Comparison of ENCODE assay signal across 22 cellular contexts in the genomic region with DNA sequence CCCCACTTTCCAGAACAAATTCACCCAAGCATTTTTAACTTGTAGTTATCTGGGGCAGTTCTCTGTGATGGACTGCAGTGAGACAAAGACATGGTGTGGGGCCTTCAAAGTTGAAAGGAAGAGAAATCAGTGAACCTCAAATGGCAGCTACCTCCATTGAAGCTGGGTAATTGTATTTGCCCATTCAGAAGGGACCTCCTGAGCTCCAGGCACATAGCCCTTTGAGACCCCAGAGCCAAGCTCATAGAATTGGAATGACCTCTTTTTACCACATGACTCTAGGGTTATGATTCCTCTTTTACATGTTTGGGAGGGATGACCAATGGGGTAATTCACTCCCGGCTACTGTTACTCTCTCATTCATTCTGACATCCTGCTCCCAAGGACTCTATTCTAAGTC.
A peak's percentile ranks its signal among the peaks of the same experiment; 100 is the strongest.
DNase-seq lines count a peak whose midpoint lies in the region; ATAC-seq and TF ChIP-seq lines count a peak whose summit lies in the region.
"Had no signal": no experiment of that assay in that cellular context is flagged by ENCODE, and none has a peak within 500 bp of the region (broad histone marks: within the 10 kb centered on the region; RNA-seq: fewer than 3 reads in every experiment).

No MANE protein-coding gene starts in this region.

- H3K4me2 ChIP-seq in H9 (ENCODE audit: insufficient read depth, insufficient read length, low read length) (no peak overlapping the region), neuronal stem cell (ENCODE audit: insufficient read depth, low read length, poor library complexity, severe bottlenecking) (no peak overlapping the region)
- H3K4me2 ChIP-seq: BLaER1 had no signal

- no peak overlapping the region for H2AK5ac ChIP-seq in H9 (ENCODE audit: insufficient read length, low read length)
- no peak overlapping the region for H2AK5ac ChIP-seq in neuronal stem cell (ENCODE audit: low read depth, low read length)

- H3K27ac ChIP-seq in H9 (ENCODE audit: insufficient read length, low read depth, low read length) = no peak overlapping the region
- peak overlapping the region; percentile 51; the same call in 1 of the 2 replicates for H3K27ac ChIP-seq in SK-N-MC
- peak overlapping the region; percentile 3 for H3K27ac ChIP-seq in endodermal cell (ENCODE audit: low read depth, low read length)
- peak overlapping the region; percentile 58 for H3K27ac ChIP-seq in neuronal stem cell (replicated peaks; ENCODE audit: low read length)
- H3K27ac ChIP-seq in CD4-positive, alpha-beta memory T cell (ENCODE audit: low read depth, low read length) = no peak overlapping the region
- H3K27ac ChIP-seq: 22Rv1, BLaER1, C4-2B, GM23248 had no signal

- no peaks in the 10 kb centered on the region for H3K4me1 ChIP-seq in H9 (ENCODE audit: insufficient read depth, low read length)
- no peaks in the 10 kb centered on the region for H3K4me1 ChIP-seq in endodermal cell (ENCODE audit: control insufficient read depth, insufficient read depth, low read length)
- H3K4me1 ChIP-seq in neuronal stem cell (ENCODE audit: control insufficient read depth in 2 of 2, insufficient read depth in 1 of 2, low read depth in 1 of 2, low read length in 2 of 2) = peaks cover 5 to 38% of the 10 kb centered on the region in 2 donors
- H3K4me1 ChIP-seq in CD4-positive, alpha-beta memory T cell (ENCODE audit: insufficient read depth, low read length) = no peaks in the 10 kb centered on the region
- H3K4me1 ChIP-seq: BLaER1 had no signal

- no peaks in the 10 kb centered on the region for H3K79me1 ChIP-seq in H9 (ENCODE audit: insufficient read depth, low read depth, low read length, poor library complexity, severe bottlenecking)
- H3K79me1 ChIP-seq in neuronal stem cell (ENCODE audit: low read depth, low read length) = no peaks in the 10 kb centered on the region

- H3K36me3 Mint-ChIP-seq in H9 (ENCODE audit: insufficient read depth in 1 of 3, low read depth in 3 of 3) (no peaks in the 10 kb centered on the region), endodermal cell (ENCODE audit: low read depth) (no peaks in the 10 kb centered on the region)
- H3K36me3 Mint-ChIP-seq in activated CD8-positive, alpha-beta T cell treated with anti-CD3 and anti-CD28 coated beads, Interleukin-2, amount 10 ng/mL, durations not matched to agents 7 days and 5 days (ENCODE audit: low read depth) = no peaks in the 10 kb centered on the region
- H3K36me3 Mint-ChIP-seq in CD4-positive, alpha-beta memory T cell = no peaks in the 10 kb centered on the region
- H3K36me3 Mint-ChIP-seq: CD4-positive, CD25-positive, alpha-beta regulatory T cell; CD8-positive, alpha-beta memory T cell had no signal

- H2BK5ac ChIP-seq in H9 (ENCODE audit: insufficient read length, low read length) (no peak overlapping the region), neuronal stem cell (ENCODE audit: low read length) (no peak overlapping the region)

- POLR2A ChIA-PET in activated CD8-positive, alpha-beta T cell treated with anti-CD3 and anti-CD28 coated beads, Interleukin-2, amount 10 ng/mL, durations not matched to agents 7 days and 5 days (lab: Charles Lee) = no interaction called here
- POLR2A ChIA-PET in CD4-positive, alpha-beta memory T cell (lab: Charles Lee; ENCODE audit: partially characterized antibody) = no interaction called here

- H3K9me3 Mint-ChIP-seq in H9 (no peaks in the 10 kb centered on the region), endodermal cell (no peaks in the 10 kb centered on the region)
- no peaks in the 10 kb centered on the region for H3K9me3 Mint-ChIP-seq in activated CD8-positive, alpha-beta T cell treated with anti-CD3 and anti-CD28 coated beads, Interleukin-2, amount 10 ng/mL, durations not matched to agents 7 days and 5 days (ENCODE audit: insufficient read depth)
- H3K9me3 Mint-ChIP-seq in CD4-positive, alpha-beta memory T cell = no peaks in the 10 kb centered on the region
- H3K9me3 Mint-ChIP-seq: CD8-positive, alpha-beta memory T cell had no signal

- no peaks in the 10 kb centered on the region for H3K79me2 ChIP-seq in H9 (ENCODE audit: insufficient read depth, low read length)

- H3K27me3 Mint-ChIP-seq in H9 (ENCODE audit: low read depth) = no peaks in the 10 kb centered on the region
- no peaks in the 10 kb centered on the region for H3K27me3 Mint-ChIP-seq in endodermal cell (ENCODE audit: insufficient read depth)
- peaks cover 2% of the 10 kb centered on the region for H3K27me3 Mint-ChIP-seq in activated CD8-positive, alpha-beta T cell treated with anti-CD3 and anti-CD28 coated beads, Interleukin-2, amount 10 ng/mL, durations not matched to agents 7 days and 5 days (ENCODE audit: low read depth)
- H3K27me3 Mint-ChIP-seq in CD4-positive, alpha-beta memory T cell = no peaks in the 10 kb centered on the region
- H3K27me3 Mint-ChIP-seq: B cell; CD4-positive, CD25-positive, alpha-beta regulatory T cell; CD8-positive, alpha-beta memory T cell had no signal

- intact Hi-C loops in Right ventricle myocardium inferior (cut with DNase I) = no loop called here
- intact Hi-C loops in CD4-positive, alpha-beta memory T cell (cut with micrococcal nuclease) = no loop called here

- H3K14ac ChIP-seq in H9 (ENCODE audit: insufficient read depth, low read length) (no peak overlapping the region), neuronal stem cell (ENCODE audit: low read length) (no peak overlapping the region)

- H3K4me1 Mint-ChIP-seq in H9 = no peaks in the 10 kb centered on the region; a peak in 1 of 4 replicates
- H3K4me1 Mint-ChIP-seq in endodermal cell = peaks cover 3% of the 10 kb centered on the region
- H3K4me1 Mint-ChIP-seq in activated CD8-positive, alpha-beta T cell treated with anti-CD3 and anti-CD28 coated beads, Interleukin-2, amount 10 ng/mL, durations not matched to agents 7 days and 5 days (ENCODE audit: low read depth) = no peaks in the 10 kb centered on the region
- H3K4me1 Mint-ChIP-seq in CD4-positive, alpha-beta memory T cell = no peaks in the 10 kb centered on the region
- H3K4me1 Mint-ChIP-seq: B cell; CD4-positive, CD25-positive, alpha-beta regulatory T cell; CD8-positive, alpha-beta memory T cell had no signal

- no peak for DNase-seq in H9
- DNase-seq in SK-N-MC (ENCODE audit: low read depth, low spot score) = no peak
- DNase-seq in endodermal cell = no peak
- DNase-seq in neuronal stem cell (ENCODE audit: low spot score) = peak; percentile 80
- no peak for DNase-seq in Right ventricle myocardium inferior (ENCODE audit: missing footprints)
- no peak for DNase-seq in activated CD8-positive, alpha-beta T cell treated with anti-CD3 and anti-CD28 coated beads, Interleukin-2, amount 10 ng/mL, durations not matched to agents 7 days and 5 days
- DNase-seq in CD4-positive, alpha-beta memory T cell = no peak
- DNase-seq in MG63 = no peak
- DNase-seq: CD4-positive, CD25-positive, alpha-beta regulatory T cell; CD8-positive, alpha-beta memory T cell; DMS 273 treated with DMSO at 0.1 percent for 48 hours; DMS79; EL; GDM1; GM23248; H7 had no signal

- H2AFZ ChIP-seq in H9 (ENCODE audit: low read length) (no peak overlapping the region), neuronal stem cell (ENCODE audit: low read length) (no peak overlapping the region)
- H2AFZ ChIP-seq: GM23248 had no signal

- no peak overlapping the region for H4K5ac ChIP-seq in H9 (ENCODE audit: insufficient read length, low read depth, low read length)

- H3K9me3 ChIP-seq in H9 (ENCODE audit: control insufficient read depth, low read depth, low read length) (no peaks in the 10 kb centered on the region), SK-N-MC (ENCODE audit: low read depth, low read length) (no peaks in the 10 kb centered on the region), endodermal cell (ENCODE audit: control insufficient read depth, low read length) (no peaks in the 10 kb centered on the region), neuronal stem cell (replicated peaks in 1 of 2; ENCODE audit: control insufficient read depth in 2 of 2, insufficient read depth in 1 of 2, low read depth in 1 of 2, low read length in 2 of 2) (no peaks in the 10 kb centered on the region), MG63 (no peaks in the 10 kb centered on the region)
- no peaks in the 10 kb centered on the region for H3K9me3 ChIP-seq in CD4-positive, alpha-beta memory T cell (ENCODE audit: control insufficient read depth in 1 of 2, low read length in 2 of 2)
- H3K9me3 ChIP-seq: BLaER1 had no signal

- no peak for TF ChIP-seq CTCF in H9 (conservative IDR thresholded peaks at IDR 0.05)
- no peak for TF ChIP-seq CTCF in endodermal cell (conservative IDR thresholded peaks at IDR 0.05)

- no peak for ATAC-seq in Right ventricle myocardium inferior
- no peak for ATAC-seq in activated CD8-positive, alpha-beta T cell treated with anti-CD3 and anti-CD28 coated beads, Interleukin-2, amount 10 ng/mL, durations not matched to agents 7 days and 5 days
- ATAC-seq: GM12878, HCT116 had no signal

- H2BK15ac ChIP-seq in H9 (ENCODE audit: low read depth, low read length) = no peak overlapping the region
- H2BK15ac ChIP-seq in neuronal stem cell (ENCODE audit: low read length) = no peak overlapping the region

- no peaks in the 10 kb centered on the region for H4K20me1 ChIP-seq in H9 (ENCODE audit: control insufficient read depth, insufficient read depth, insufficient read length)
- H4K20me1 ChIP-seq: BLaER1 had no signal

- no peak overlapping the region for H3K56ac ChIP-seq in H9 (ENCODE audit: insufficient read length, low read depth, low read length)

- H3K23ac ChIP-seq in H9 (ENCODE audit: insufficient read length, low read depth, low read length) = no peak overlapping the region
- H3K23ac ChIP-seq in neuronal stem cell (ENCODE audit: low read depth, low read length, poor library complexity) = no peak overlapping the region

- H4K91ac ChIP-seq in H9 (ENCODE audit: insufficient read length, low read depth, low read length) = no peak overlapping the region
- H4K91ac ChIP-seq in neuronal stem cell (ENCODE audit: low read depth, low read length, poor library complexity) = no peak overlapping the region

- H2BK120ac ChIP-seq in H9 (ENCODE audit: low read depth, low read length, poor library complexity, severe bottlenecking) (no peak overlapping the region), neuronal stem cell (ENCODE audit: low read depth, low read length) (no peak overlapping the region)

- WGBS in H9 (ENCODE audit: extremely low coverage, insufficient read length, low lambda C conversion rate) = no CpG with 5 or more reads among the region's 1 CpG
- WGBS in endodermal cell (ENCODE audit: insufficient coverage in 1 of 2, insufficient read length in 1 of 2), 2 experiments = 96% methylated on average over 1 of the region's 1 CpG; no CpG with 5 or more reads in 1 of the 2 experiments
- WGBS in neuronal stem cell (ENCODE audit: extremely low coverage in 2 of 2, insufficient read length in 2 of 2, insufficient replicate concordance in 1 of 2), 2 donors = no CpG with 5 or more reads among the region's 1 CpG

- H3K27me3 ChIP-seq in H9 (ENCODE audit: insufficient read depth, low read length) = no peaks in the 10 kb centered on the region
- no peaks in the 10 kb centered on the region for H3K27me3 ChIP-seq in endodermal cell (ENCODE audit: control insufficient read depth, insufficient read depth, low read length, poor library complexity, severe bottlenecking)
- H3K27me3 ChIP-seq in neuronal stem cell (ENCODE audit: control insufficient read depth in 3 of 3, insufficient read depth in 3 of 3, low read depth in 1 of 3, low read length in 3 of 3) = no peaks in the 10 kb centered on the region
- H3K27me3 ChIP-seq in CD4-positive, alpha-beta memory T cell (ENCODE audit: insufficient read depth, low read length) = no peaks in the 10 kb centered on the region
- no peaks in the 10 kb centered on the region for H3K27me3 ChIP-seq in MG63
- H3K27me3 ChIP-seq: BLaER1 had no signal

- H2BK20ac ChIP-seq in H9 (ENCODE audit: low read depth, low read length, poor library complexity, severe bottlenecking) = peak overlapping the region; percentile 45

- H3K18ac ChIP-seq in H9 (ENCODE audit: insufficient read length, low read depth, low read length) (no peak overlapping the region), neuronal stem cell (ENCODE audit: low read length) (no peak overlapping the region)

- H3K27ac Mint-ChIP-seq in H9 (peak overlapping the region in 1 of 3 experiments; percentile 27; a peak in 1 of 7 replicates), endodermal cell (no peak overlapping the region)
- H3K27ac Mint-ChIP-seq in activated CD8-positive, alpha-beta T cell treated with anti-CD3 and anti-CD28 coated beads, Interleukin-2, amount 10 ng/mL, durations not matched to agents 7 days and 5 days = no peak overlapping the region
- no peak overlapping the region for H3K27ac Mint-ChIP-seq in CD4-positive, alpha-beta memory T cell
- H3K27ac Mint-ChIP-seq: B cell; CD4-positive, CD25-positive, alpha-beta regulatory T cell; CD8-positive, alpha-beta memory T cell had no signal

- H2BK12ac ChIP-seq in H9 (ENCODE audit: insufficient read length, low read depth, low read length) = no peak overlapping the region
- H2BK12ac ChIP-seq in neuronal stem cell (ENCODE audit: low read length) = no peak overlapping the region

- H3K4ac ChIP-seq in H9 (ENCODE audit: low read depth, low read length) (no peak overlapping the region), neuronal stem cell (ENCODE audit: low read length) (no peak overlapping the region)

- H3K23me2 ChIP-seq in H9 (ENCODE audit: insufficient read length, low read depth, low read length, poor library complexity, severe bottlenecking) = no peaks in the 10 kb centered on the region

- no peaks in the 10 kb centered on the region for H3K36me3 ChIP-seq in SK-N-MC (ENCODE audit: insufficient read depth, low read length)
- H3K36me3 ChIP-seq in endodermal cell (ENCODE audit: control insufficient read depth, insufficient read depth, low read length) = no peaks in the 10 kb centered on the region
- no peaks in the 10 kb centered on the region for H3K36me3 ChIP-seq in neuronal stem cell (replicated peaks in 1 of 2; ENCODE audit: control insufficient read depth in 2 of 2, insufficient read depth in 2 of 2, low read length in 2 of 2)
- no peaks in the 10 kb centered on the region for H3K36me3 ChIP-seq in CD4-positive, alpha-beta memory T cell (ENCODE audit: insufficient read depth, low read length)
- H3K36me3 ChIP-seq in MG63 = no peaks in the 10 kb centered on the region
- H3K36me3 ChIP-seq: BLaER1 had no signal

- H3K4me3 ChIP-seq in SK-N-MC (peak overlapping the region; percentile 26; the same call in 1 of the 2 replicates), endodermal cell (ENCODE audit: low read length) (no peak overlapping the region), neuronal stem cell (ENCODE audit: low read length in 2 of 2) (no peak overlapping the region), MG63 (no peak overlapping the region)
- no peak overlapping the region for H3K4me3 ChIP-seq in CD4-positive, alpha-beta memory T cell (ENCODE audit: low read length in 2 of 2)
- H3K4me3 ChIP-seq: BLaER1, GM12878, GM23248 had no signal

- no peak overlapping the region for H3K9ac ChIP-seq in H9 (ENCODE audit: extremely low read depth, insufficient read length, low read length)
- H3K9ac ChIP-seq in SK-N-MC (ENCODE audit: insufficient read length) = no peak overlapping the region
- H3K9ac ChIP-seq in endodermal cell (ENCODE audit: extremely low read depth, low read length, poor library complexity, severe bottlenecking) = no peak overlapping the region
- H3K9ac ChIP-seq in neuronal stem cell (ENCODE audit: low read depth, low read length, poor library complexity) = no peak overlapping the region
- H3K9ac ChIP-seq: BLaER1, GM23248 had no signal

- no peak overlapping the region for H3T11ph ChIP-seq in H9 (ENCODE audit: low read length)

- H3K4me3 Mint-ChIP-seq in H9 = no peak overlapping the region
- no peak overlapping the region for H3K4me3 Mint-ChIP-seq in endodermal cell
- H3K4me3 Mint-ChIP-seq in activated CD8-positive, alpha-beta T cell treated with anti-CD3 and anti-CD28 coated beads, Interleukin-2, amount 10 ng/mL, durations not matched to agents 7 days and 5 days = no peak overlapping the region
- H3K4me3 Mint-ChIP-seq in CD4-positive, alpha-beta memory T cell = no peak overlapping the region
- H3K4me3 Mint-ChIP-seq: B cell; CD4-positive, CD25-positive, alpha-beta regulatory T cell; CD8-positive, alpha-beta memory T cell had no signal

- no peak overlapping the region for H4K8ac ChIP-seq in H9 (replicated peaks; ENCODE audit: insufficient read length, low read depth, low read length)
- H4K8ac ChIP-seq in neuronal stem cell (ENCODE audit: low read depth, low read length) = no peak overlapping the region

- CTCF ChIA-PET in activated CD8-positive, alpha-beta T cell treated with anti-CD3 and anti-CD28 coated beads, Interleukin-2, amount 10 ng/mL, durations not matched to agents 7 days and 5 days (lab: Charles Lee) = no interaction called here
- CTCF ChIA-PET in CD4-positive, alpha-beta memory T cell (lab: Charles Lee; ENCODE audit: partially characterized antibody) = no interaction called here

Comparison
In these comparisons a context has a peak if more than half of its experiments do, and no peak if none do; other contexts are left out.
1. H3K27ac ChIP-seq: peak in SK-N-MC (single experiment), endodermal cell (single experiment) and neuronal stem cell (single experiment); none in H9 (single experiment) and CD4-positive, alpha-beta memory T cell (single experiment).